Comparison of ENCODE assay signal across 9 cellular contexts in genomic region chr20:62063981-62064787, GRCh38. TPM values are rescaled to one million over a fixed set of nuclear protein-coding genes. Genes with fewer than 3 reads are reported as not detected.
DNase-seq lines count a peak whose midpoint lies in the region; FAIRE-seq and TF ChIP-seq lines count a peak whose summit lies in the region.
"Had no signal": no experiment of that assay in that cellular context is flagged by ENCODE, and none has a peak within 500 bp of the region (broad histone marks: within the 10 kb centered on the region; RNA-seq: fewer than 3 reads in every experiment).

No MANE protein-coding gene starts in this region.

- FAIRE-seq in GM19239 (lab: Jason Lieb, UNC) = no peak
- FAIRE-seq: colon had no signal

- no peaks in the 10 kb centered on the region for H3K36me3 ChIP-seq in uterus

- peak overlapping the region; percentile 68 for H3K4me3 Mint-ChIP-seq in chondrocyte (ENCODE audit: unreplicated experiment)

- peaks cover 0 to 19% of the 10 kb centered on the region in 2 donors for H3K4me1 ChIP-seq in uterus

- H3K9me3 Mint-ChIP-seq in chondrocyte (ENCODE audit: low read depth) = no peaks in the 10 kb centered on the region

- DNase-seq in AG04449 (ENCODE audit: low read depth, low spot score) (no peak), HuH-7 (ENCODE audit: low spot score) (peak; percentile 79), chondrocyte (ENCODE audit: low spot score) (peak; percentile 93), lung microvascular endothelial cell (ENCODE audit: low read depth in 2 of 2) (peak; percentile 18 to 49), uterus (no peak), NCI-H146 treated with DMSO at 0.1 percent for 48 hours (lab: John Stamatoyannopoulos, UW; ENCODE audit: unreplicated experiment) (no peak), GM19239 (ENCODE audit: insufficient read length, low spot score) (no peak), NCI-H2081 treated with DMSO at 0.1 percent for 48 hours (lab: John Stamatoyannopoulos, UW) (no peak)

- H3K27ac Mint-ChIP-seq in chondrocyte (ENCODE audit: unreplicated experiment) = peak overlapping the region; percentile 12

- intact Hi-C loops in uterus (cut with DNase I; ENCODE audit: low total_unique reads) = loop anchor here (10.0 kb wide), 1 partner anchor 61 kb away; the partner anchor contains the start of gene LSM14B

- CTCF ChIA-PET in AG04449 (lab: Yijun Ruan, JAX) = interaction anchor here (0.6 kb wide), 1 partner anchor 53 kb away, joined by 3 read pairs; no protein-coding TSS in a partner anchor

- H3K36me3 Mint-ChIP-seq in chondrocyte (ENCODE audit: low read depth) = no peaks in the 10 kb centered on the region

- POLR2A ChIA-PET in AG04449 (lab: Yijun Ruan, JAX) = no interaction called here

- TF ChIP-seq POLR2A in uterus (IDR thresholded peaks at IDR 0.05) = no peak

- H3K9me3 ChIP-seq in uterus = no peaks in the 10 kb centered on the region

- H3K4me1 Mint-ChIP-seq in chondrocyte (ENCODE audit: low read depth) = peaks cover 28% of the 10 kb centered on the region

- peak overlapping the region; percentile 46 for H3K4me3 ChIP-seq in AG04449 (ENCODE audit: low read depth, low read length)
- peak overlapping the region; percentile 3 to 41 for H3K4me3 ChIP-seq in uterus

- H3K27ac ChIP-seq in uterus = no peak overlapping the region

- no peaks in the 10 kb centered on the region for H3K27me3 Mint-ChIP-seq in chondrocyte (ENCODE audit: low read depth)

- TF ChIP-seq CTCF in AG04449 (IDR thresholded peaks at IDR 0.05; ENCODE audit: insufficient read depth, low read length, missing control alignments) (no peak), chondrocyte (IDR thresholded peaks at IDR 0.05) (no peak), uterus (IDR thresholded peaks at IDR 0.05) (no peak)

- no peaks in the 10 kb centered on the region for H3K27me3 ChIP-seq in uterus

RNA-seq across cellular contexts. Expression of gene TAF4, which starts 1.5 kb away (rescaled TPM):
- total RNA-seq in chondrocyte = 11.5 to 16.3 TPM (median 14.8 TPM) in 3 replicates
- total RNA-seq in lung microvascular endothelial cell = 1.3 and 2.6 TPM in 2 replicates
- total RNA-seq in uterus = 10 to 100 TPM in 2 of 4 donors, 1 to 10 TPM in 2; 6.2 to 37.6 (median 10.7) TPM

RNA-seq across cellular contexts. Expression of gene LSM14B, which starts 58.1 kb away (rescaled TPM):
- total RNA-seq in chondrocyte (37.3 to 51.9 TPM (median 48.6 TPM) in 3 replicates), lung microvascular endothelial cell (21.1 and 25.0 TPM in 2 replicates), uterus (10 to 100 TPM in 3 of 4 donors, 1 to 10 TPM in 1; 3.1 to 56.8 (median 45.9) TPM)

Comparison
In these comparisons a context has a peak if more than half of its experiments do, and no peak if none do; other contexts are left out.
1. DNase-seq: peak in HuH-7 (single experiment), chondrocyte (single experiment) and lung microvascular endothelial cell (2 of 2); none in AG04449 (single experiment), uterus (0 of 2), NCI-H146 treated with DMSO at 0.1 percent for 48 hours (single experiment), GM19239 (single experiment) and NCI-H2081 treated with DMSO at 0.1 percent for 48 hours (single experiment).